In the genomic region with DNA sequence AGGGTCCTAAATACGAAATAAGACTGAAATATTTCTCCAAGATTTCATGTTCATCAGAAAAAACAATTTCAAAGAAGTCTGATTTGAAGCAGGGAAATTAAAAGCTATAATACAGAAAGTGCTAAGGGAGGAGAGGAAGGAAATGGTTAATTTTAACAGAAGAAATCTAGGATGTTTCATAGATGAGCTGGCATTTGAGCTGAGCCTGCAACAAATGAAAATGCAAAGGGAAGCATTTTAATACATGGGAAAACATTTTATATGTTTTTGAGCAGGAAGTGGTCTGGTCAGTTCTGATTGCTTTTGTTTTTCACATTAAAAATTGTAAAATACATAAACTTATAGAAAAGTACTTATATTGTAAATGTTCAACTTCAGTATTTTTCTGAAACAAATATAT, we compare ENCODE assay signal across 14 cellular contexts. TPM values are rescaled to one million over a fixed set of nuclear protein-coding genes. Genes with fewer than 3 reads are reported as not detected.
DNase-seq lines count a peak whose midpoint lies in the region; TF ChIP-seq lines count a peak whose summit lies in the region.
"Had no signal": no experiment of that assay in that cellular context is flagged by ENCODE, and none has a peak within 500 bp of the region (broad histone marks: within the 10 kb centered on the region; RNA-seq: fewer than 3 reads in every experiment).

No MANE protein-coding gene starts in this region.

- TF ChIP-seq CTCF in HFFc6 (IDR thresholded peaks at IDR 0.05) (no peak), fibroblast of villous mesenchyme (IDR thresholded peaks at IDR 0.05; ENCODE audit: insufficient read depth, low read depth, low read length) (no peak), type B pancreatic cell (conservative IDR thresholded peaks at IDR 0.05) (no peak), GM13977 (IDR thresholded peaks at IDR 0.05; ENCODE audit: extremely low read depth, insufficient read depth, missing control alignments) (no peak)

- peak overlapping the region; percentile 29 for H3K4me3 Mint-ChIP-seq in HFFc6
- H3K4me3 Mint-ChIP-seq in type B pancreatic cell, result no peak overlapping the region
- H3K4me3 Mint-ChIP-seq: activated CD4-positive, alpha-beta T cell treated with anti-CD3 and anti-CD28 coated beads, Interleukin-2, amount 10 ng/mL, durations not matched to agents 7 days and 5 days had no signal

- in situ Hi-C loops in GM13977 (cut with MboI; ENCODE audit: low pct_unique_long_range_greater_than_20kb, low sequenced_read_pairs, unreplicated experiment), result no loop called here

- DNase-seq in HFFc6 (peak; percentile 42), amniotic epithelial cell (ENCODE audit: low read depth) (peak; percentile 52), fibroblast of villous mesenchyme (ENCODE audit: low read depth) (peak; percentile 69), type B pancreatic cell (ENCODE audit: extremely low spot score, unreplicated experiment) (no peak), GM13977 (ENCODE audit: low spot score) (no peak), NCI-H1417 (lab: John Stamatoyannopoulos, UW) (no peak)
- no peak for DNase-seq in activated CD4-positive, alpha-beta T cell treated with anti-CD3 and anti-CD28 coated beads, Interleukin-2, amount 50 U/mL, for 48 hours
- DNase-seq: activated CD4-positive, alpha-beta T cell treated with anti-CD3 and anti-CD28 coated beads, Interleukin-2, amount 10 ng/mL, durations not matched to agents 7 days and 5 days; aorta; COR-L47; hippocampal formation; NCI-H146; NCI-H526; T-helper 9 cell had no signal

- no peak overlapping the region for H3K4me3 ChIP-seq in fibroblast of villous mesenchyme (ENCODE audit: low read depth, low read length)

- H3K27me3 Mint-ChIP-seq in HFFc6 (ENCODE audit: insufficient read depth) (no peaks in the 10 kb centered on the region; the same call in 1 of the 2 replicates), type B pancreatic cell (no peaks in the 10 kb centered on the region)
- H3K27me3 Mint-ChIP-seq: activated CD4-positive, alpha-beta T cell treated with anti-CD3 and anti-CD28 coated beads, Interleukin-2, amount 10 ng/mL, durations not matched to agents 7 days and 5 days had no signal

- H3K4me1 Mint-ChIP-seq in HFFc6 (ENCODE audit: low read depth) (peaks cover 70% of the 10 kb centered on the region), type B pancreatic cell (ENCODE audit: unreplicated experiment) (peaks cover 8% of the 10 kb centered on the region)

- H3K9me3 Mint-ChIP-seq in HFFc6, result no peaks in the 10 kb centered on the region
- H3K9me3 Mint-ChIP-seq in type B pancreatic cell, result no peaks in the 10 kb centered on the region

- H3K36me3 Mint-ChIP-seq in HFFc6 (ENCODE audit: low read depth) (no peaks in the 10 kb centered on the region), type B pancreatic cell (no peaks in the 10 kb centered on the region)

- peak overlapping the region; percentile 51 for H3K27ac Mint-ChIP-seq in HFFc6
- H3K27ac Mint-ChIP-seq in type B pancreatic cell, result peak overlapping the region; percentile 34
- H3K27ac Mint-ChIP-seq: activated CD4-positive, alpha-beta T cell treated with anti-CD3 and anti-CD28 coated beads, Interleukin-2, amount 10 ng/mL, durations not matched to agents 7 days and 5 days had no signal

RNA-seq across cellular contexts. Expression of a gene that starts 17.2 kb away (rescaled TPM):
- total RNA-seq in HFFc6 (2021; fragmentation: NEBNext Ultra II Directional; extraction: Animal tissue kit (Norgen Biotek cat#: 25700)), result 10 to 100 TPM; 13.3 to 20.9 (median 18.6) TPM
- 11.2 and 14.5 TPM in 2 replicates for total RNA-seq in fibroblast of villous mesenchyme
- 16.5 and 33.1 TPM in 2 replicates for total RNA-seq in type B pancreatic cell (ENCODE audit: low replicate concordance)

Comparison
In these comparisons a context has a peak if more than half of its experiments do, and no peak if none do; other contexts are left out.
1. DNase-seq: peak in HFFc6 (single experiment), amniotic epithelial cell (single experiment) and fibroblast of villous mesenchyme (single experiment); none in type B pancreatic cell (single experiment), GM13977 (single experiment), activated CD4-positive, alpha-beta T cell treated with anti-CD3 and anti-CD28 coated beads, Interleukin-2, amount 50 U/mL, for 48 hours (0 of 2) and NCI-H1417 (0 of 3).